ENCODE assay signal across 8 cellular contexts in the genomic region with DNA sequence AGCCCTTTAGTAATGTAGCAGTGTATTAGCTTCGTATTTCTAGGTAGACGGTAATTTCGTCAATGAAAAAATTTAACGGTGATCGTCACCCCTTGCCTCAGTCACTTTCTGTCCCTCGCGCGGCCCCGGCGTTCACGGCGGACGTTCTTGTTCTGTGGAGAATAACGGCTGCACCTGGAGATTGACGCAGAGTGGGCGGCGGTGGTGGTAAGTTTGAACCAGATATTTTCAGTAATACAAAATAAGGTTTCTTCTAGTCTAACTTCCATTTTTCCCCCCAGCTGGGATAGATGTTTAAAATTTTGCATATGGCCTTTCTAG. TPM values are rescaled to one million over a fixed set of nuclear protein-coding genes. Genes with fewer than 3 reads are reported as not detected.
DNase-seq lines count a peak whose midpoint lies in the region; ATAC-seq and TF ChIP-seq lines count a peak whose summit lies in the region.

No MANE protein-coding gene starts in this region.

- H3K27me3 Mint-ChIP-seq in nephron (ENCODE audit: low read depth), result no peaks in the 10 kb centered on the region

- DNase-seq in SW480 (ENCODE audit: low spot score) (no peak), SK-N-DZ (ENCODE audit: low spot score) (no peak)

- peak overlapping the region; percentile 94 to 100 (median 98) for H3K4me3 Mint-ChIP-seq in nephron

- peak overlapping the region; percentile 91 to 95 for H3K27ac ChIP-seq in esophagus (ENCODE audit: low read depth in 2 of 2, low read length in 1 of 2)

- peak overlapping the region; percentile 97 to 99 (median 98) for H3K27ac Mint-ChIP-seq in nephron

- H3K27me3 ChIP-seq in esophagus (ENCODE audit: control insufficient read depth in 1 of 2, insufficient read depth in 2 of 2, low read length in 2 of 2), result no peaks in the 10 kb centered on the region

- H3K9me3 ChIP-seq in esophagus (ENCODE audit: control insufficient read depth in 2 of 2, insufficient read depth in 1 of 2, low read depth in 1 of 2, low read length in 1 of 2), result peaks cover 4 to 17% of the 10 kb centered on the region in 2 donors

- TF ChIP-seq CTCF in WI38 (IDR thresholded peaks at IDR 0.05; ENCODE audit: low read depth, low read length) (no peak), nephron (IDR thresholded peaks at IDR 0.05; ENCODE audit: unreplicated experiment in 3 of 3) (no peak)

- peaks cover 95% of the 10 kb centered on the region for H3K36me3 Mint-ChIP-seq in nephron (ENCODE audit: low read depth)

- H3K4me3 ChIP-seq in GM08714 (ENCODE audit: low read length) (peak overlapping the region; percentile 67), WI38 (ENCODE audit: low read depth, low read length) (peak overlapping the region; percentile 83), esophagus (ENCODE audit: low read depth in 1 of 2, low read length in 2 of 2) (peak overlapping the region; percentile 81 to 82)

- H3K4me1 ChIP-seq in esophagus (ENCODE audit: control insufficient read depth in 2 of 2, insufficient read depth in 2 of 2, low read length in 1 of 2), result no peaks in the 10 kb centered on the region

- 0 to 1% methylated on average over 17 of the region's 17 CpGs for WGBS in esophagus, 2 donors

- peaks cover 5% of the 10 kb centered on the region for H3K4me1 Mint-ChIP-seq in nephron

- H3K36me3 ChIP-seq in esophagus (ENCODE audit: control insufficient read depth in 2 of 2, insufficient read depth in 2 of 2, low read length in 1 of 2), result peaks cover 2 to 8% of the 10 kb centered on the region in 2 donors

- peaks cover 64% of the 10 kb centered on the region for H3K9me3 Mint-ChIP-seq in nephron

- ATAC-seq in HG02884 (IDR thresholded peaks at IDR 0.05; ENCODE audit: unreplicated experiment) (peak; percentile 8), GM19023 (IDR thresholded peaks at IDR 0.05; ENCODE audit: unreplicated experiment) (no peak)

RNA-seq across cellular contexts. Expression of gene ZNF10, which starts 0.3 kb away (rescaled TPM):
- polyA plus RNA-seq in esophagus, result 1 to 10 TPM; 3.0 to 5.5 TPM
- polyA plus RNA-seq in SK-N-DZ (2014; cell fraction: cytosol; rRNA removed), result 7.0 and 15.6 TPM in 2 replicates
- polyA plus RNA-seq in SK-N-DZ (2014; cell fraction: nucleus; rRNA removed), result 21.0 and 23.8 TPM in 2 replicates

RNA-seq across cellular contexts. Expression of gene ZNF891, which starts 0.7 kb away (rescaled TPM):
- under 1 TPM; 0.26 to 0.75 TPM for polyA plus RNA-seq in esophagus
- 5.6 and 7.7 TPM in 2 replicates for polyA plus RNA-seq in SK-N-DZ (2014; cell fraction: cytosol; rRNA removed)
- polyA plus RNA-seq in SK-N-DZ (2014; cell fraction: nucleus; rRNA removed), result 10.1 and 15.8 TPM in 2 replicates

RNA-seq across cellular contexts. Expression of gene ZNF140, which starts 50.0 kb away (rescaled TPM):
- polyA plus RNA-seq in esophagus, result 10 to 100 TPM in 1 of 2 donors, 1 to 10 TPM in 1; 9.0 to 12.3 TPM
- polyA plus RNA-seq in SK-N-DZ (2014; cell fraction: cytosol; rRNA removed), result 22.1 and 24.3 TPM in 2 replicates
- polyA plus RNA-seq in SK-N-DZ (2014; cell fraction: nucleus; rRNA removed), result 22.6 and 24.0 TPM in 2 replicates

RNA-seq across cellular contexts. Expression of gene ZNF268, which starts 50.5 kb away (rescaled TPM):
- 1 to 10 TPM; 3.3 to 6.2 TPM for polyA plus RNA-seq in esophagus
- 21.8 and 23.9 TPM in 2 replicates for polyA plus RNA-seq in SK-N-DZ (2014; cell fraction: cytosol; rRNA removed)
- polyA plus RNA-seq in SK-N-DZ (2014; cell fraction: nucleus; rRNA removed), result 12.5 and 16.6 TPM in 2 replicates
